In the genomic region with DNA sequence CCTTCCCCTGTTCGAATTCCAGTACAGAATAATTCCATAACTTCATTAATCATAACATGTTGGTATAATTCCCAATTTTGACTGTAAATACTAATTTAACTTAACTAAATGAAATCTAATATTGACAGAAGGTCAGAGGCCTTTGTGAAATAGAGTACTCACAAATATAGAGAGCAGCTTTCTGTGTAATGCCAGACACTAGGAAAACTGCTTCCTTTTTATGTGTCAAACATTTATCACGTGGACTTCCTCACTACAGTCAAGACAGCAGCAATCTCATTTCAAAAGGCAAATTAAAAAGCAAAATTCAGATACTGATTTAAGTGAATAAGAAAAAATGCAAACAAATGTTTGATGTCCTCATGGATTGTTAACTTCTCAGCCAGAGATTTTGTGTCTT, we compare ENCODE assay signal across 34 cellular contexts. TPM values are rescaled to one million over a fixed set of nuclear protein-coding genes. Genes with fewer than 3 reads are reported as not detected.
A peak's percentile ranks its signal among the peaks of the same experiment; 100 is the strongest.
DNase-seq lines count a peak whose midpoint lies in the region; ATAC-seq and TF ChIP-seq lines count a peak whose summit lies in the region.
"Had no signal": no experiment of that assay in that cellular context is flagged by ENCODE, and none has a peak within 500 bp of the region (broad histone marks: within the 10 kb centered on the region; RNA-seq: fewer than 3 reads in every experiment).

No MANE protein-coding gene starts in this region.

- no peak overlapping the region for H3K4me3 Mint-ChIP-seq in activated CD8-positive, alpha-beta T cell treated with anti-CD3 and anti-CD28 coated beads for 36 hours
- no peak overlapping the region for H3K4me3 Mint-ChIP-seq in activated CD8-positive, alpha-beta T cell treated with anti-CD3 and anti-CD28 coated beads, Interleukin-2, amount 10 ng/mL, durations not matched to agents 7 days and 5 days
- peak overlapping the region in 4 of 8 donors; percentile 18 to 60 (median 34) for H3K4me3 Mint-ChIP-seq in CD4-positive, alpha-beta memory T cell
- H3K4me3 Mint-ChIP-seq in dendritic cell treated with granulocyte-macrophage colony-stimulating factor and Interleukin-4, amounts not matched to agents 40 ng/mL and 50 ng/mL, for 4 days: no peak overlapping the region
- no peak overlapping the region for H3K4me3 Mint-ChIP-seq in mesothelial cell of epicardium
- H3K4me3 Mint-ChIP-seq: neural crest cell; stimulated activated naive B cell treated with anti-CD40 and anti-IgM and Interleukin-4, amounts not matched to agents 10 μg/mL and 1 μg/mL and 100 μg/mL, for 72 hours had no signal

- no peak for DNase-seq in activated CD8-positive, alpha-beta T cell treated with anti-CD3 and anti-CD28 coated beads for 36 hours
- no peak for DNase-seq in activated CD8-positive, alpha-beta T cell treated with anti-CD3 and anti-CD28 coated beads, Interleukin-2, amount 10 ng/mL, durations not matched to agents 7 days and 5 days
- no peak for DNase-seq in CD4-positive, alpha-beta memory T cell
- no peak for DNase-seq in mesothelial cell of epicardium (ENCODE audit: low spot score in 2 of 2, unreplicated experiment in 2 of 2)
- no peak for DNase-seq in foreskin melanocyte
- no peak for DNase-seq in kidney tubule cell (ENCODE audit: low spot score)
- DNase-seq: activated naive CD4-positive, alpha-beta T cell treated with anti-CD3 and anti-CD28 coated beads, Interleukin-2, amount 50 U/mL, for 16 hours; activated T-cell treated with anti-CD3 and anti-CD28 coated beads, Interleukin-2, amount 50 U/mL, for 48 hours; effector memory CD4-positive, alpha-beta T cell; erythroblast; GM23248; head of caudate nucleus; Karpas-422; kidney; lower lobe of right lung; mucosa of descending colon; NCI-H1417; NCI-H2029 treated with DMSO at 0.1 percent for 48 hours; NCI-H526 treated with DMSO at 0.1 percent for 48 hours; pancreas; PC-9; small intestine; stimulated activated naive B cell treated with anti-CD40 and anti-IgM and Interleukin-4, amounts not matched to agents 10 μg/mL and 1 μg/mL and 100 μg/mL, for 72 hours; T-helper 2 cell had no signal

- H3K27ac Mint-ChIP-seq in activated CD8-positive, alpha-beta T cell treated with anti-CD3 and anti-CD28 coated beads for 36 hours: peak overlapping the region; percentile 16
- H3K27ac Mint-ChIP-seq in activated CD8-positive, alpha-beta T cell treated with anti-CD3 and anti-CD28 coated beads, Interleukin-2, amount 10 ng/mL, durations not matched to agents 7 days and 5 days: no peak overlapping the region
- peak overlapping the region in 6 of 7 donors; percentile 33 to 82 (median 70) for H3K27ac Mint-ChIP-seq in CD4-positive, alpha-beta memory T cell
- peak overlapping the region; percentile 68 for H3K27ac Mint-ChIP-seq in dendritic cell treated with granulocyte-macrophage colony-stimulating factor and Interleukin-4, amounts not matched to agents 40 ng/mL and 50 ng/mL, for 4 days
- H3K27ac Mint-ChIP-seq in mesothelial cell of epicardium: peak overlapping the region; percentile 15
- H3K27ac Mint-ChIP-seq: stimulated activated naive B cell treated with anti-CD40 and anti-IgM and Interleukin-4, amounts not matched to agents 10 μg/mL and 1 μg/mL and 100 μg/mL, for 72 hours had no signal

- H3K27me3 ChIP-seq in CD4-positive, alpha-beta memory T cell (ENCODE audit: insufficient read depth, low read length): no peaks in the 10 kb centered on the region
- H3K27me3 ChIP-seq: ascending aorta, cardiac muscle cell, pancreas, vagina had no signal

- H3K27me3 Mint-ChIP-seq in activated CD8-positive, alpha-beta T cell treated with anti-CD3 and anti-CD28 coated beads for 36 hours: no peaks in the 10 kb centered on the region
- no peaks in the 10 kb centered on the region for H3K27me3 Mint-ChIP-seq in activated CD8-positive, alpha-beta T cell treated with anti-CD3 and anti-CD28 coated beads, Interleukin-2, amount 10 ng/mL, durations not matched to agents 7 days and 5 days (ENCODE audit: low read depth)
- H3K27me3 Mint-ChIP-seq in CD4-positive, alpha-beta memory T cell: no peaks in the 10 kb centered on the region
- no peaks in the 10 kb centered on the region for H3K27me3 Mint-ChIP-seq in dendritic cell treated with granulocyte-macrophage colony-stimulating factor and Interleukin-4, amounts not matched to agents 40 ng/mL and 50 ng/mL, for 4 days
- H3K27me3 Mint-ChIP-seq in mesothelial cell of epicardium (ENCODE audit: low read depth): no peaks in the 10 kb centered on the region
- H3K27me3 Mint-ChIP-seq: stimulated activated naive B cell treated with anti-CD40 and anti-IgM and Interleukin-4, amounts not matched to agents 10 μg/mL and 1 μg/mL and 100 μg/mL, for 72 hours had no signal

- H3K36me3 Mint-ChIP-seq in activated CD8-positive, alpha-beta T cell treated with anti-CD3 and anti-CD28 coated beads for 36 hours (ENCODE audit: low read depth): peaks cover 4% of the 10 kb centered on the region
- peaks cover 37% of the 10 kb centered on the region for H3K36me3 Mint-ChIP-seq in activated CD8-positive, alpha-beta T cell treated with anti-CD3 and anti-CD28 coated beads, Interleukin-2, amount 10 ng/mL, durations not matched to agents 7 days and 5 days (ENCODE audit: low read depth)
- peaks cover 11 to 46% of the 10 kb centered on the region in 2 donors for H3K36me3 Mint-ChIP-seq in CD4-positive, alpha-beta memory T cell
- H3K36me3 Mint-ChIP-seq in dendritic cell treated with granulocyte-macrophage colony-stimulating factor and Interleukin-4, amounts not matched to agents 40 ng/mL and 50 ng/mL, for 4 days (ENCODE audit: low read depth): peaks cover 57% of the 10 kb centered on the region
- H3K36me3 Mint-ChIP-seq in mesothelial cell of epicardium: peaks cover 3% of the 10 kb centered on the region

- TF ChIP-seq CTCF in activated CD8-positive, alpha-beta T cell treated with anti-CD3 and anti-CD28 coated beads for 36 hours (IDR thresholded peaks at IDR 0.05): no peak
- no peak for TF ChIP-seq CTCF in mesothelial cell of epicardium (IDR thresholded peaks at IDR 0.05; ENCODE audit: unreplicated experiment)

- H3K4me3 ChIP-seq in CD4-positive, alpha-beta memory T cell (ENCODE audit: low read length in 2 of 2): no peak overlapping the region
- H3K4me3 ChIP-seq: ascending aorta, cardiac muscle cell, coronary artery, GM23248, lower lobe of right lung, mucosa of descending colon, pancreas, PC-9, thoracic aorta, vagina had no signal

- no peaks in the 10 kb centered on the region for H3K9me3 ChIP-seq in CD4-positive, alpha-beta memory T cell (ENCODE audit: control insufficient read depth in 1 of 2, low read length in 2 of 2)
- H3K9me3 ChIP-seq: ascending aorta, lower lobe of right lung, mucosa of descending colon, pancreas, thoracic aorta, vagina had no signal

- peaks cover 65% of the 10 kb centered on the region for H3K4me1 Mint-ChIP-seq in activated CD8-positive, alpha-beta T cell treated with anti-CD3 and anti-CD28 coated beads for 36 hours (ENCODE audit: low read depth)
- peaks cover 19% of the 10 kb centered on the region for H3K4me1 Mint-ChIP-seq in activated CD8-positive, alpha-beta T cell treated with anti-CD3 and anti-CD28 coated beads, Interleukin-2, amount 10 ng/mL, durations not matched to agents 7 days and 5 days (ENCODE audit: low read depth)
- H3K4me1 Mint-ChIP-seq in CD4-positive, alpha-beta memory T cell: peaks cover 46 to 77% (median 64%) of the 10 kb centered on the region in 4 donors
- H3K4me1 Mint-ChIP-seq in dendritic cell treated with granulocyte-macrophage colony-stimulating factor and Interleukin-4, amounts not matched to agents 40 ng/mL and 50 ng/mL, for 4 days (ENCODE audit: low read depth): peaks cover 38% of the 10 kb centered on the region
- H3K4me1 Mint-ChIP-seq in mesothelial cell of epicardium: peaks cover 3% of the 10 kb centered on the region

- intact Hi-C loops in activated CD8-positive, alpha-beta T cell treated with anti-CD3 and anti-CD28 coated beads for 36 hours (cut with micrococcal nuclease): no loop called here
- intact Hi-C loops in CD4-positive, alpha-beta memory T cell (cut with micrococcal nuclease): no loop called here
- intact Hi-C loops in dendritic cell treated with granulocyte-macrophage colony-stimulating factor and Interleukin-4, amounts not matched to agents 40 ng/mL and 50 ng/mL, for 4 days (cut with micrococcal nuclease): loop anchor here (10.0 kb wide), 1 partner anchor 339 kb away; no protein-coding TSS in a partner anchor

- CTCF ChIA-PET in activated CD8-positive, alpha-beta T cell treated with anti-CD3 and anti-CD28 coated beads for 36 hours (lab: Charles Lee): interaction anchor here (1.9 to 2.7 kb wide), 2 partner anchors 8 to 119 kb away, joined by 7 to 9 read pairs; no protein-coding TSS in a partner anchor
- CTCF ChIA-PET in activated CD8-positive, alpha-beta T cell treated with anti-CD3 and anti-CD28 coated beads, Interleukin-2, amount 10 ng/mL, durations not matched to agents 7 days and 5 days (lab: Charles Lee): no interaction called here
- CTCF ChIA-PET in CD4-positive, alpha-beta memory T cell (lab: Charles Lee; ENCODE audit: partially characterized antibody): interaction anchor here (2.1 kb wide), 2 partner anchors 11 to 119 kb away, joined by 6 to 7 read pairs; no protein-coding TSS in a partner anchor

- no peaks in the 10 kb centered on the region for H3K9me3 Mint-ChIP-seq in activated CD8-positive, alpha-beta T cell treated with anti-CD3 and anti-CD28 coated beads for 36 hours
- no peaks in the 10 kb centered on the region for H3K9me3 Mint-ChIP-seq in activated CD8-positive, alpha-beta T cell treated with anti-CD3 and anti-CD28 coated beads, Interleukin-2, amount 10 ng/mL, durations not matched to agents 7 days and 5 days (ENCODE audit: insufficient read depth)
- no peaks in the 10 kb centered on the region for H3K9me3 Mint-ChIP-seq in CD4-positive, alpha-beta memory T cell
- no peaks in the 10 kb centered on the region for H3K9me3 Mint-ChIP-seq in dendritic cell treated with granulocyte-macrophage colony-stimulating factor and Interleukin-4, amounts not matched to agents 40 ng/mL and 50 ng/mL, for 4 days
- no peaks in the 10 kb centered on the region for H3K9me3 Mint-ChIP-seq in mesothelial cell of epicardium
- H3K9me3 Mint-ChIP-seq: neural crest cell; stimulated activated naive B cell treated with anti-CD40 and anti-IgM and Interleukin-4, amounts not matched to agents 10 μg/mL and 1 μg/mL and 100 μg/mL, for 72 hours had no signal

- H3K36me3 ChIP-seq in CD4-positive, alpha-beta memory T cell (ENCODE audit: insufficient read depth, low read length): no peaks in the 10 kb centered on the region
- H3K36me3 ChIP-seq: ascending aorta, cardiac muscle cell, thoracic aorta, vagina had no signal

- no peak overlapping the region for H3K27ac ChIP-seq in CD4-positive, alpha-beta memory T cell (ENCODE audit: low read depth, low read length)
- H3K27ac ChIP-seq: ascending aorta, C4-2B, cardiac muscle cell, coronary artery, GM23248, lower lobe of right lung, pancreas, PC-9, thoracic aorta, vagina had no signal

- POLR2A ChIA-PET in activated CD8-positive, alpha-beta T cell treated with anti-CD3 and anti-CD28 coated beads for 36 hours (lab: Charles Lee): no interaction called here
- POLR2A ChIA-PET in activated CD8-positive, alpha-beta T cell treated with anti-CD3 and anti-CD28 coated beads, Interleukin-2, amount 10 ng/mL, durations not matched to agents 7 days and 5 days (lab: Charles Lee): interaction anchor here (1.1 kb wide), 1 partner anchor 97 kb away, joined by 3 read pairs; no protein-coding TSS in a partner anchor
- POLR2A ChIA-PET in CD4-positive, alpha-beta memory T cell (lab: Charles Lee; ENCODE audit: partially characterized antibody): interaction anchor here (0.7 to 3.4 kb wide), 2 partner anchors 9 to 131 kb away, joined by 3 to 19 read pairs; no protein-coding TSS in a partner anchor

- no peak for ATAC-seq in activated CD8-positive, alpha-beta T cell treated with anti-CD3 and anti-CD28 coated beads for 36 hours
- ATAC-seq in activated CD8-positive, alpha-beta T cell treated with anti-CD3 and anti-CD28 coated beads, Interleukin-2, amount 10 ng/mL, durations not matched to agents 7 days and 5 days: no peak
- no peak for ATAC-seq in GM18517 (IDR thresholded peaks at IDR 0.05; ENCODE audit: unreplicated experiment)
- ATAC-seq: lower lobe of right lung; mucosa of descending colon; SK-N-SH treated with all-trans-retinoic acid at 6 μM for 48 hours; stimulated activated naive B cell treated with anti-CD40 and anti-IgM and Interleukin-4, amounts not matched to agents 10 μg/mL and 1 μg/mL and 100 μg/mL, for 72 hours had no signal

- H3K4me1 ChIP-seq in CD4-positive, alpha-beta memory T cell (ENCODE audit: insufficient read depth, low read length): peaks cover 85% of the 10 kb centered on the region

RNA-seq across cellular contexts. Expression of gene ITM2B, which starts 13.1 kb away (rescaled TPM):
- total RNA-seq in activated CD8-positive, alpha-beta T cell treated with anti-CD3 and anti-CD28 coated beads for 36 hours: 10 to 100 TPM; 85.5 to 91.2 TPM
- total RNA-seq in activated CD8-positive, alpha-beta T cell treated with anti-CD3 and anti-CD28 coated beads, Interleukin-2, amount 10 ng/mL, durations not matched to agents 7 days and 5 days: 100 to 1,000 TPM; 243 to 244 TPM
- 100 to 1,000 TPM; 653 to 670 TPM for total RNA-seq in CD4-positive, alpha-beta memory T cell
- 1,000 to 10,000 TPM; 1,454 to 1,558 TPM for polyA plus RNA-seq in CD4-positive, alpha-beta memory T cell
- total RNA-seq in mesothelial cell of epicardium: 244 to 250 TPM (median 249 TPM) in 3 replicates

RNA-seq across cellular contexts. Expression of gene RB1, which starts 57.5 kb away (rescaled TPM):
- 10 to 100 TPM; 26.4 to 29.2 TPM for total RNA-seq in activated CD8-positive, alpha-beta T cell treated with anti-CD3 and anti-CD28 coated beads for 36 hours
- 10 to 100 TPM; 61.7 to 64.6 TPM for total RNA-seq in activated CD8-positive, alpha-beta T cell treated with anti-CD3 and anti-CD28 coated beads, Interleukin-2, amount 10 ng/mL, durations not matched to agents 7 days and 5 days
- 10 to 100 TPM; 20.0 to 26.0 TPM for total RNA-seq in CD4-positive, alpha-beta memory T cell
- 10 to 100 TPM; 14.9 to 20.2 TPM for polyA plus RNA-seq in CD4-positive, alpha-beta memory T cell
- 30.1 to 35.1 TPM (median 34.7 TPM) in 3 replicates for total RNA-seq in mesothelial cell of epicardium
